12 cellular contexts compared by ENCODE assay signal in genomic region chr18:57409650-57410049, GRCh38. TPM values are rescaled to one million over a fixed set of nuclear protein-coding genes. Genes with fewer than 3 reads are reported as not detected.
"Had no signal": no experiment of that assay in that cellular context is flagged by ENCODE, and none has a peak within 500 bp of the region (broad histone marks: within the 10 kb centered on the region; RNA-seq: fewer than 3 reads in every experiment).

No MANE protein-coding gene starts in this region.

- FAIRE-seq: H1, H54 had no signal

- ATAC-seq: GM23338, HCT116 had no signal

- H3K9me3 ChIP-seq: HAP-1 had no signal

- H3K9ac ChIP-seq: GM23248 had no signal

- H2AFZ ChIP-seq: GM23248, GM23338 had no signal

- H3K4me3 ChIP-seq: GM23248, GM23338, HAP-1 had no signal

- DNase-seq: GM23248, GOT3, H7, H9, HCEC 1CT, HFFc6 had no signal

- H3K4me2 ChIP-seq: GM23338 had no signal

- H3K36me3 ChIP-seq: HAP-1 had no signal

- H3K4me1 ChIP-seq: HAP-1 had no signal

- H3K27ac ChIP-seq: GM23248 had no signal

RNA-seq across cellular contexts. Expression of gene ONECUT2, which starts 25.5 kb away (rescaled TPM):
- total RNA-seq: GM23248 had no signal

RNA-seq across cellular contexts. Expression of gene ST8SIA3, which starts 57.3 kb away (rescaled TPM):
- total RNA-seq: GM23248, H4, HFFc6 had no signal
- polyA plus RNA-seq: GM23248 had no signal
